In the genomic region with DNA sequence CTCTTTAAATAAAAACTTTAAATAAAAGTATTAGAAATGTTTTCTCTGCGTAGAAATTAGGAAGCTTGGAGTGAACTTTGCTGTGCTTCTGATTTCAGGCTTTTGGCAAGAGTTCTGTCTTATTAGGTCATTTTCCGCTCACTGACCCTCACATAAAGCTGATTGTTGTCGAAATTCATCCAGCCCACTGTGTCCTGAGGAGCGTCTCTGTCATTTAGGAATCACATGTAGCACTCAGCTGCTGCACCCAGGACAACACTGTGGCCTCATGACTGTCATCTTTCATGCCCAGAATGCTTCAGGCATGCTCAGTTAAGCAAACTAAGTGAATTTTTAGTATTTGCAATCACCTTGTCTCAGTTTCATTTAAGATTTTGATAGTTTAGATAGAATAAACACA, we compare ENCODE assay signal across 1 cellular context.
TF ChIP-seq lines count a peak whose summit lies in the region.

No MANE protein-coding gene starts in this region.

TF ChIP-seq in GM23338, 12 proteins besides CTCF, POLR2A, EP300 and RAD21 (continued from another document):
- TF ChIP-seq, protein P1, sequence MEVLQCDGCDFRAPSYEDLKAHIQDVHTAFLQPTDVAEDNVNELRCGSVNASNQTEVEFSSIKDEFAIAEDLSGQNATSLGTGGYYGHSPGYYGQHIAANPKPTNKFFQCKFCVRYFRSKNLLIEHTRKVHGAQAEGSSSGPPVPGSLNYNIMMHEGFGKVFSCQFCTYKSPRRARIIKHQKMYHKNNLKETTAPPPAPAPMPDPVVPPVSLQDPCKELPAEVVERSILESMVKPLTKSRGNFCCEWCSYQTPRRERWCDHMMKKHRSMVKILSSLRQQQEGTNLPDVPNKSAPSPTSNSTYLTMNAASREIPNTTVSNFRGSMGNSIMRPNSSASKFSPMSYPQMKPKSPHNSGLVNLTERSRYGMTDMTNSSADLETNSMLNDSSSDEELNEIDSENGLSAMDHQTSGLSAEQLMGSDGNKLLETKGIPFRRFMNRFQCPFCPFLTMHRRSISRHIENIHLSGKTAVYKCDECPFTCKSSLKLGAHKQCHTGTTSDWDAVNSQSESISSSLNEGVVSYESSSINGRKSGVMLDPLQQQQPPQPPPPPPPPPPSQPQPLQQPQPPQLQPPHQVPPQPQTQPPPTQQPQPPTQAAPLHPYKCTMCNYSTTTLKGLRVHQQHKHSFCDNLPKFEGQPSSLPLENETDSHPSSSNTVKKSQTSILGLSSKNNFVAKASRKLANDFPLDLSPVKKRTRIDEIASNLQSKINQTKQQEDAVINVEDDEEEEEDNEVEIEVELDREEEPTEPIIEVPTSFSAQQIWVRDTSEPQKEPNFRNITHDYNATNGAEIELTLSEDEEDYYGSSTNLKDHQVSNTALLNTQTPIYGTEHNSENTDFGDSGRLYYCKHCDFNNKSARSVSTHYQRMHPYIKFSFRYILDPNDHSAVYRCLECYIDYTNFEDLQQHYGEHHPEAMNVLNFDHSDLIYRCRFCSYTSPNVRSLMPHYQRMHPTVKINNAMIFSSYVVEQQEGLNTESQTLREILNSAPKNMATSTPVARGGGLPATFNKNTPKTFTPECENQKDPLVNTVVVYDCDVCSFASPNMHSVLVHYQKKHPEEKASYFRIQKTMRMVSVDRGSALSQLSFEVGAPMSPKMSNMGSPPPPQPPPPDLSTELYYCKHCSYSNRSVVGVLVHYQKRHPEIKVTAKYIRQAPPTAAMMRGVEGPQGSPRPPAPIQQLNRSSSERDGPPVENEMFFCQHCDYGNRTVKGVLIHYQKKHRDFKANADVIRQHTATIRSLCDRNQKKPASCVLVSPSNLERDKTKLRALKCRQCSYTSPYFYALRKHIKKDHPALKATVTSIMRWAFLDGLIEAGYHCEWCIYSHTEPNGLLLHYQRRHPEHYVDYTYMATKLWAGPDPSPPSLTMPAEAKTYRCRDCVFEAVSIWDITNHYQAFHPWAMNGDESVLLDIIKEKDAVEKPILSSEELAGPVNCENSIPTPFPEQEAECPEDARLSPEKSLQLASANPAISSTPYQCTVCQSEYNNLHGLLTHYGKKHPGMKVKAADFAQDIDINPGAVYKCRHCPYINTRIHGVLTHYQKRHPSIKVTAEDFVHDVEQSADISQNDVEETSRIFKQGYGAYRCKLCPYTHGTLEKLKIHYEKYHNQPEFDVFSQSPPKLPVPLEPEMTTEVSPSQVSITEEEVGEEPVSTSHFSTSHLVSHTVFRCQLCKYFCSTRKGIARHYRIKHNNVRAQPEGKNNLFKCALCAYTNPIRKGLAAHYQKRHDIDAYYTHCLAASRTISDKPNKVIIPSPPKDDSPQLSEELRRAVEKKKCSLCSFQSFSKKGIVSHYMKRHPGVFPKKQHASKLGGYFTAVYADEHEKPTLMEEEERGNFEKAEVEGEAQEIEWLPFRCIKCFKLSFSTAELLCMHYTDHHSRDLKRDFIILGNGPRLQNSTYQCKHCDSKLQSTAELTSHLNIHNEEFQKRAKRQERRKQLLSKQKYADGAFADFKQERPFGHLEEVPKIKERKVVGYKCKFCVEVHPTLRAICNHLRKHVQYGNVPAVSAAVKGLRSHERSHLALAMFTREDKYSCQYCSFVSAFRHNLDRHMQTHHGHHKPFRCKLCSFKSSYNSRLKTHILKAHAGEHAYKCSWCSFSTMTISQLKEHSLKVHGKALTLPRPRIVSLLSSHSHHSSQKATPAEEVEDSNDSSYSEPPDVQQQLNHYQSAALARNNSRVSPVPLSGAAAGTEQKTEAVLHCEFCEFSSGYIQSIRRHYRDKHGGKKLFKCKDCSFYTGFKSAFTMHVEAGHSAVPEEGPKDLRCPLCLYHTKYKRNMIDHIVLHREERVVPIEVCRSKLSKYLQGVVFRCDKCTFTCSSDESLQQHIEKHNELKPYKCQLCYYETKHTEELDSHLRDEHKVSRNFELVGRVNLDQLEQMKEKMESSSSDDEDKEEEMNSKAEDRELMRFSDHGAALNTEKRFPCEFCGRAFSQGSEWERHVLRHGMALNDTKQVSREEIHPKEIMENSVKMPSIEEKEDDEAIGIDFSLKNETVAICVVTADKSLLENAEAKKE (CRISPR knock-in tag; IDR thresholded peaks at IDR 0.05): no peak
- TF ChIP-seq, protein P2, sequence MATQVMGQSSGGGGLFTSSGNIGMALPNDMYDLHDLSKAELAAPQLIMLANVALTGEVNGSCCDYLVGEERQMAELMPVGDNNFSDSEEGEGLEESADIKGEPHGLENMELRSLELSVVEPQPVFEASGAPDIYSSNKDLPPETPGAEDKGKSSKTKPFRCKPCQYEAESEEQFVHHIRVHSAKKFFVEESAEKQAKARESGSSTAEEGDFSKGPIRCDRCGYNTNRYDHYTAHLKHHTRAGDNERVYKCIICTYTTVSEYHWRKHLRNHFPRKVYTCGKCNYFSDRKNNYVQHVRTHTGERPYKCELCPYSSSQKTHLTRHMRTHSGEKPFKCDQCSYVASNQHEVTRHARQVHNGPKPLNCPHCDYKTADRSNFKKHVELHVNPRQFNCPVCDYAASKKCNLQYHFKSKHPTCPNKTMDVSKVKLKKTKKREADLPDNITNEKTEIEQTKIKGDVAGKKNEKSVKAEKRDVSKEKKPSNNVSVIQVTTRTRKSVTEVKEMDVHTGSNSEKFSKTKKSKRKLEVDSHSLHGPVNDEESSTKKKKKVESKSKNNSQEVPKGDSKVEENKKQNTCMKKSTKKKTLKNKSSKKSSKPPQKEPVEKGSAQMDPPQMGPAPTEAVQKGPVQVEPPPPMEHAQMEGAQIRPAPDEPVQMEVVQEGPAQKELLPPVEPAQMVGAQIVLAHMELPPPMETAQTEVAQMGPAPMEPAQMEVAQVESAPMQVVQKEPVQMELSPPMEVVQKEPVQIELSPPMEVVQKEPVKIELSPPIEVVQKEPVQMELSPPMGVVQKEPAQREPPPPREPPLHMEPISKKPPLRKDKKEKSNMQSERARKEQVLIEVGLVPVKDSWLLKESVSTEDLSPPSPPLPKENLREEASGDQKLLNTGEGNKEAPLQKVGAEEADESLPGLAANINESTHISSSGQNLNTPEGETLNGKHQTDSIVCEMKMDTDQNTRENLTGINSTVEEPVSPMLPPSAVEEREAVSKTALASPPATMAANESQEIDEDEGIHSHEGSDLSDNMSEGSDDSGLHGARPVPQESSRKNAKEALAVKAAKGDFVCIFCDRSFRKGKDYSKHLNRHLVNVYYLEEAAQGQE (IDR thresholded peaks at IDR 0.05; ENCODE audit: unreplicated experiment): no peak
- TF ChIP-seq EZH2 (IDR thresholded peaks at IDR 0.05; ENCODE audit: low read depth, unreplicated experiment) (no peak), EZH2phosphoT487 (IDR thresholded peaks at IDR 0.05; ENCODE audit: unreplicated experiment) (no peak)
